ENCODE assay signal across 1 cellular context in the genomic region with DNA sequence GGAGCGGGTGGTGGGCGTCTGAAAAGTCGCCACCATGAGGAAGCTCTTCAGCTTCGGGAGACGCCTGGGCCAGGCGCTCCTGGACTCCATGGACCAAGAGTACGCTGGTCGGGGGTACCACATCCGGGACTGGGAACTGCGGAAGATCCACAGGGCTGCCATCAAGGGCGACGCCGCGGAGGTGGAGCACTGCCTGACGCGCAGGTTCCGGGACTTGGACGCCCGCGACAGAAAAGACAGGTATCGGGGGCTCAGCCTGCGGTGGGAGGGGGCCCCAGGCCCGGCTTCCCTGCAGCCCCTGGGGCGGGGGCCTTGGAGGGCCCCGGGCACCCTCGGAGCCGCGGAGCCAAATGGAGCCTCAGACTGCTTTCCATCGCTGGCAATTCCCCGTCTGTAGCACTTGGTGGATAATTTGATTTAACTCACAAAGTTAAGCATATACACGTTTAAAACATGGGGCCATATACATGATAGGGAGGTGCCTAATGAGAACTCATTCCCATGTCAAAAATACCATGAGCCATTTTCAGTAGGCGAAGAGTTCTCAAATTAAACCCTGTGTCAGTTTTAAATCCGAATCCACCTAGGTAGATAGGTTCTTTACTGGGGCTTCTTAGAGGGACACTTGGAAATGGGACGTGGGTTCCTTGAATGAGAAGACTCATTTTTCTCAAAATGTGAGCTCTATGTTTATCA.
TF ChIP-seq lines count a peak whose summit lies in the region.

No MANE protein-coding gene starts in this region.

TF ChIP-seq in HepG2, 621 proteins besides CTCF, POLR2A, EP300 and RAD21:
- peak; percentile 34 for TF ChIP-seq HNRNPK (IDR thresholded peaks at IDR 0.05; ENCODE audit: low read depth, low read length, poor library complexity, severe bottlenecking)
